In genomic region chr15:36356978-36357582, GRCh38 we compare ENCODE assay signal across 15 cellular contexts.
DNase-seq lines count a peak whose midpoint lies in the region; ATAC-seq, FAIRE-seq and TF ChIP-seq lines count a peak whose summit lies in the region.
"Had no signal": no experiment of that assay in that cellular context is flagged by ENCODE, and none has a peak within 500 bp of the region (broad histone marks: within the 10 kb centered on the region; RNA-seq: fewer than 3 reads in every experiment).

No MANE protein-coding gene starts in this region.

- H4K20me1 ChIP-seq in keratinocyte (ENCODE audit: control insufficient read depth, extremely low read depth, insufficient read depth, low read length), result no peaks in the 10 kb centered on the region

- no peaks in the 10 kb centered on the region for H3K9me3 ChIP-seq in keratinocyte (ENCODE audit: control insufficient read depth, low read depth, low read length)
- H3K9me3 ChIP-seq in upper lobe of left lung, result no peaks in the 10 kb centered on the region

- H3K36me3 ChIP-seq in keratinocyte (ENCODE audit: control insufficient read depth in 2 of 2, extremely low read depth in 1 of 2, insufficient read depth in 2 of 2, low read length in 2 of 2), result no peaks in the 10 kb centered on the region
- H3K36me3 ChIP-seq in upper lobe of left lung, result no peaks in the 10 kb centered on the region

- no peaks in the 10 kb centered on the region for H3K79me2 ChIP-seq in keratinocyte (ENCODE audit: control insufficient read depth, insufficient read depth, low read length)

- ATAC-seq in upper lobe of left lung (ENCODE audit: low FRiP score in 2 of 2), result peak in 1 of 2 donors; percentile 51
- ATAC-seq: K562, left colon had no signal

- peak; percentile 32 for DNase-seq in NCI-H345 (lab: John Stamatoyannopoulos, UW)
- DNase-seq in NCI-H345 treated with DMSO at 0.1 percent for 48 hours (lab: John Stamatoyannopoulos, UW; ENCODE audit: unreplicated experiment), result no peak
- peak; percentile 94 for DNase-seq in amniotic epithelial cell (ENCODE audit: low read depth)
- no peak for DNase-seq in keratinocyte (ENCODE audit: low read depth, low spot score)
- DNase-seq in upper lobe of left lung, result no peak
- no peak for DNase-seq in activated CD8-positive, alpha-beta memory T cell treated with anti-CD3 and anti-CD28 coated beads, Interleukin-2, amount 50 U/mL, for 4 hours
- DNase-seq in NCI-H2107 treated with DMSO at 0.1 percent for 48 hours (lab: John Stamatoyannopoulos, UW; ENCODE audit: unreplicated experiment), result no peak
- DNase-seq in NCI-H1092 (lab: John Stamatoyannopoulos, UW), result no peak
- DNase-seq: activated naive CD4-positive, alpha-beta T cell treated with Interleukin-2 at 50 U/mL for 16 hours; left colon; NCI-H526 treated with DMSO at 0.1 percent for 48 hours had no signal

- H3K4me1 ChIP-seq in keratinocyte (ENCODE audit: control insufficient read depth, extremely low read depth, insufficient read depth, low read length) (peaks cover 15% of the 10 kb centered on the region), upper lobe of left lung (peaks cover 0 to 20% (median 5%) of the 10 kb centered on the region in 4 donors)

- no peak overlapping the region for H2AFZ ChIP-seq in keratinocyte (ENCODE audit: control insufficient read depth, low read length)

- H3K9me1 ChIP-seq in keratinocyte (ENCODE audit: control insufficient read depth, extremely low read depth, insufficient read depth, low read length), result no peaks in the 10 kb centered on the region

- peak; percentile 34 for FAIRE-seq in keratinocyte (lab: Jason Lieb, UNC)
- FAIRE-seq: A204.1, endometrium, K562 had no signal

- TF ChIP-seq CTCF in keratinocyte (optimal IDR thresholded peaks at IDR 0.05 in 1 of 3, IDR thresholded peaks at IDR 0.05 in 1 of 3, conservative IDR thresholded peaks at IDR 0.05 in 1 of 3; ENCODE audit: extremely low read depth in 1 of 3, insufficient read depth in 2 of 3, low read length in 3 of 3) (no peak), upper lobe of left lung (IDR thresholded peaks at IDR 0.05) (no peak)

- H3K27ac ChIP-seq in keratinocyte (ENCODE audit: control insufficient read depth, insufficient read depth, low read length) (no peak overlapping the region), upper lobe of left lung (peak overlapping the region in 3 of 4 donors; percentile 7 to 59 (median 19))
- H3K27ac ChIP-seq: VCaP had no signal

- 12 to 14% methylated on average over 8 of the region's 8 CpGs for WGBS in upper lobe of left lung, 2 donors

- no peak for TF ChIP-seq POLR2A in upper lobe of left lung (IDR thresholded peaks at IDR 0.05)

- no peak overlapping the region for H3K4me2 ChIP-seq in keratinocyte (ENCODE audit: control insufficient read depth, extremely low read depth, insufficient read depth, low read depth, low read length)

- TF ChIP-seq EP300 in upper lobe of left lung (IDR thresholded peaks at IDR 0.05), result no peak

- dilution Hi-C loops in keratinocyte (cut with MboI; ENCODE audit: extremely low pct_ligation_motif_present, low sequenced_read_pairs), result no loop called here

- H3K9ac ChIP-seq in keratinocyte (ENCODE audit: control insufficient read depth, extremely low read depth, insufficient read depth, low read length), result no peak overlapping the region

- H3K4me3 ChIP-seq in keratinocyte (ENCODE audit: control insufficient read depth in 2 of 3, extremely low read depth in 1 of 3, insufficient read depth in 2 of 3, low read depth in 1 of 3, low read length in 3 of 3), result no peak overlapping the region
- H3K4me3 ChIP-seq in upper lobe of left lung, result no peak overlapping the region
- H3K4me3 ChIP-seq: K562 had no signal

- no peaks in the 10 kb centered on the region for H3K27me3 ChIP-seq in keratinocyte (ENCODE audit: control insufficient read depth, extremely low read depth, insufficient read depth, low read length)
- no peaks in the 10 kb centered on the region for H3K27me3 ChIP-seq in upper lobe of left lung

Comparison
In these comparisons a context has a peak if more than half of its experiments do, and no peak if none do; other contexts are left out.
1. DNase-seq: peak in NCI-H345 (single experiment) and amniotic epithelial cell (single experiment); none in NCI-H345 treated with DMSO at 0.1 percent for 48 hours (single experiment), keratinocyte (single experiment), upper lobe of left lung (0 of 2), activated CD8-positive, alpha-beta memory T cell treated with anti-CD3 and anti-CD28 coated beads, Interleukin-2, amount 50 U/mL, for 4 hours (single experiment), NCI-H2107 treated with DMSO at 0.1 percent for 48 hours (single experiment) and NCI-H1092 (single experiment).